1 cellular context compared by ENCODE assay signal in the genomic region with DNA sequence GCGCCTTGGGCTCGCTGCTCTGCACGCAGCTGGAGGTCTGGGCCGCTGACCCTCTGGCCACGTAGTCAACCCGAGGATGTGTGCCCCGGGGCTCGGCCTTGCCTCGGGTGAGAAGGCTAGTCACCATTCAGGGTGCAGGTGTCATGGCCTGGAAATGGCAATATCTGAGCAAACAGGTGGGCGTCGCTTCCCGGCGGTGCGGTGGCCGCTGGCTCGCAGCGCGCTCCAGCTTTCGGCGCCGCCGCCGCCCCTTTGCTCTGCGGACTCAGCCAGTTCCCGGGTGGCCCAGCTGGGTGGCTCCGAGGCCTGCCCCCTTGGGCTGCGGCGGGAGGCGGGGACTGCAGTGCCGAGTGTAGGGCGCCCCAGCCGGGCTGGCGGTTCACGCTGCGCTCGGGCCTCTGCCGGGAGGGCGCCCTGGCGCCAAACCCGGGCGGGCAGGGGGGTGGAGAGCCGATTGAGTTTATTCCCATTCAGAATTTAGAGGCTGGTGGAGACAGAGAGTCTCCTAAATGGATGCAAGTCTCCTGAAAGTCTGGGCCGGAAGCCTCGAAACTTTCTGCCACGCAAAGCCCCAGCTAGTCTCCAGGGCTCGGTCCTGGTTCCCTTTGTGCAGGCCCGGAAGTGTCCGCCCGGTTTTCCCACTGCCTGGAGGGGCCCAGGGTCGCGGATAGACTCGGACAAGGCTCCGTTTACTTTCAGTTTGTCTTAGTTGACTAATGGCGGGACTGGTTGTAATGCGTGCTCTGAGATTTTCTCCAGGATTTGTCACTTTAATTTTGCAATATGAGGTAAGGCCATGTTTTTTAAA.
TF ChIP-seq lines count a peak whose summit lies in the region.

No MANE protein-coding gene starts in this region.

TF ChIP-seq in HepG2, 621 proteins besides CTCF, POLR2A, EP300 and RAD21 (continued from another document and continues in another):
- TF ChIP-seq TSC22D2 (CRISPR knock-in tag; IDR thresholded peaks at IDR 0.05; ENCODE audit: borderline replicate concordance) (no peak), MTA1 (CRISPR knock-in tag; IDR thresholded peaks at IDR 0.05; ENCODE audit: borderline replicate concordance) (peak; percentile 58; the same call in 1 of the 2 replicates), ZNF772 (CRISPR knock-in tag; IDR thresholded peaks at IDR 0.05) (no peak; the same call in 1 of the 2 replicates), ZC3H4 (CRISPR knock-in tag; IDR thresholded peaks at IDR 0.05; ENCODE audit: borderline replicate concordance) (no peak), ZNF792 (CRISPR knock-in tag; IDR thresholded peaks at IDR 0.05) (0 out of 2 replicates have a peak, but pooled peaks have one; percentile 5), NFIB (CRISPR knock-in tag; IDR thresholded peaks at IDR 0.05; ENCODE audit: borderline replicate concordance) (no peak), ERF (CRISPR knock-in tag; IDR thresholded peaks at IDR 0.05) (no peak), EED (CRISPR knock-in tag; IDR thresholded peaks at IDR 0.05) (peak; percentile 90; the same call in 1 of the 2 replicates), EZH2 (conservative IDR thresholded peaks at IDR 0.05; ENCODE audit: low read depth, low read length) (no peak), CENPX (CRISPR knock-in tag; IDR thresholded peaks at IDR 0.05) (no peak), ZNF101 (CRISPR knock-in tag; IDR thresholded peaks at IDR 0.05; ENCODE audit: borderline replicate concordance, low read depth) (peak; percentile 75; the same call in 1 of the 2 replicates), ZNF343 (CRISPR knock-in tag; IDR thresholded peaks at IDR 0.05) (peak; percentile 71; the same call in 1 of the 2 replicates), SAFB2 (CRISPR knock-in tag; IDR thresholded peaks at IDR 0.05; ENCODE audit: borderline replicate concordance, low read depth) (peak; percentile 44; the same call in 1 of the 2 replicates), FOXO1 (CRISPR knock-in tag; IDR thresholded peaks at IDR 0.05) (no peak), SALL2 (CRISPR knock-in tag; IDR thresholded peaks at IDR 0.05) (peak; percentile 30; the same call in 1 of the 2 replicates), ZNF282 (IDR thresholded peaks at IDR 0.05; ENCODE audit: partially characterized antibody) (no peak), ZBTB21 (CRISPR knock-in tag; IDR thresholded peaks at IDR 0.05) (no peak), KDM4B (CRISPR knock-in tag; IDR thresholded peaks at IDR 0.05) (no peak), FOXC1 (CRISPR knock-in tag; IDR thresholded peaks at IDR 0.05; ENCODE audit: borderline replicate concordance) (peak; percentile 78; the same call in 1 of the 2 replicates), HNF4G (IDR thresholded peaks at IDR 0.05; ENCODE audit: borderline replicate concordance, low read depth, low read length) (no peak), HNF4G (CRISPR knock-in tag; IDR thresholded peaks at IDR 0.05; ENCODE audit: borderline replicate concordance, low read depth) (no peak), ZNF652 (CRISPR knock-in tag; IDR thresholded peaks at IDR 0.05; ENCODE audit: borderline replicate concordance, low read depth) (no peak), ZBTB20 (CRISPR knock-in tag; IDR thresholded peaks at IDR 0.05; ENCODE audit: borderline replicate concordance, low read depth) (no peak), GTF3A (CRISPR knock-in tag; conservative IDR thresholded peaks at IDR 0.05) (no peak), TCF7L2 (IDR thresholded peaks at IDR 0.05; ENCODE audit: low read depth, low read length) (no peak), ZNF782 (CRISPR knock-in tag; IDR thresholded peaks at IDR 0.05; ENCODE audit: borderline replicate concordance) (peak; percentile 73; the same call in 1 of the 2 replicates), ZNF878 (CRISPR knock-in tag; IDR thresholded peaks at IDR 0.05) (0 out of 2 replicates have a peak, but pooled peaks have one; percentile 23), RELA (CRISPR knock-in tag; IDR thresholded peaks at IDR 0.05) (no peak), ZNF569 (CRISPR knock-in tag; IDR thresholded peaks at IDR 0.05; ENCODE audit: borderline replicate concordance) (no peak), NAIF1 (CRISPR knock-in tag; IDR thresholded peaks at IDR 0.05; ENCODE audit: borderline replicate concordance) (no peak), SP5 (CRISPR knock-in tag; IDR thresholded peaks at IDR 0.05; ENCODE audit: borderline replicate concordance, low read depth) (no peak), ZNF260 (CRISPR knock-in tag; IDR thresholded peaks at IDR 0.05; ENCODE audit: borderline replicate concordance, low read depth) (no peak), RNF2 (conservative IDR thresholded peaks at IDR 0.05; ENCODE audit: low read depth) (no peak), XBP1 (CRISPR knock-in tag; IDR thresholded peaks at IDR 0.05) (no peak), ZBTB3 (CRISPR knock-in tag; IDR thresholded peaks at IDR 0.05; ENCODE audit: borderline replicate concordance, low read depth) (no peak), ZC3H13 (CRISPR knock-in tag; IDR thresholded peaks at IDR 0.05) (no peak), PAX8 (CRISPR knock-in tag; IDR thresholded peaks at IDR 0.05; ENCODE audit: borderline replicate concordance) (no peak), YY1 (IDR thresholded peaks at IDR 0.05; ENCODE audit: insufficient read depth, insufficient replicate concordance, low read depth, low read length) (peak; percentile 21), ZNF567 (CRISPR knock-in tag; IDR thresholded peaks at IDR 0.05; ENCODE audit: borderline replicate concordance) (0 out of 2 replicates have a peak, but pooled peaks have one; percentile 38)
- TF ChIP-seq, protein P1, sequence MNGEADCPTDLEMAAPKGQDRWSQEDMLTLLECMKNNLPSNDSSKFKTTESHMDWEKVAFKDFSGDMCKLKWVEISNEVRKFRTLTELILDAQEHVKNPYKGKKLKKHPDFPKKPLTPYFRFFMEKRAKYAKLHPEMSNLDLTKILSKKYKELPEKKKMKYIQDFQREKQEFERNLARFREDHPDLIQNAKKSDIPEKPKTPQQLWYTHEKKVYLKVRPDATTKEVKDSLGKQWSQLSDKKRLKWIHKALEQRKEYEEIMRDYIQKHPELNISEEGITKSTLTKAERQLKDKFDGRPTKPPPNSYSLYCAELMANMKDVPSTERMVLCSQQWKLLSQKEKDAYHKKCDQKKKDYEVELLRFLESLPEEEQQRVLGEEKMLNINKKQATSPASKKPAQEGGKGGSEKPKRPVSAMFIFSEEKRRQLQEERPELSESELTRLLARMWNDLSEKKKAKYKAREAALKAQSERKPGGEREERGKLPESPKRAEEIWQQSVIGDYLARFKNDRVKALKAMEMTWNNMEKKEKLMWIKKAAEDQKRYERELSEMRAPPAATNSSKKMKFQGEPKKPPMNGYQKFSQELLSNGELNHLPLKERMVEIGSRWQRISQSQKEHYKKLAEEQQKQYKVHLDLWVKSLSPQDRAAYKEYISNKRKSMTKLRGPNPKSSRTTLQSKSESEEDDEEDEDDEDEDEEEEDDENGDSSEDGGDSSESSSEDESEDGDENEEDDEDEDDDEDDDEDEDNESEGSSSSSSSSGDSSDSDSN (CRISPR knock-in tag; IDR thresholded peaks at IDR 0.05) = peak; percentile 97
- TF ChIP-seq, protein P2, sequence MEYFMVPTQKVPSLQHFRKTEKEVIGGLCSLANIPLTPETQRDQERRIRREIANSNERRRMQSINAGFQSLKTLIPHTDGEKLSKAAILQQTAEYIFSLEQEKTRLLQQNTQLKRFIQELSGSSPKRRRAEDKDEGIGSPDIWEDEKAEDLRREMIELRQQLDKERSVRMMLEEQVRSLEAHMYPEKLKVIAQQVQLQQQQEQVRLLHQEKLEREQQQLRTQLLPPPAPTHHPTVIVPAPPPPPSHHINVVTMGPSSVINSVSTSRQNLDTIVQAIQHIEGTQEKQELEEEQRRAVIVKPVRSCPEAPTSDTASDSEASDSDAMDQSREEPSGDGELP (IDR thresholded peaks at IDR 0.05; ENCODE audit: borderline replicate concordance, low read depth) = peak; percentile 62; the same call in 1 of the 2 replicates
- TF ChIP-seq, protein P3, sequence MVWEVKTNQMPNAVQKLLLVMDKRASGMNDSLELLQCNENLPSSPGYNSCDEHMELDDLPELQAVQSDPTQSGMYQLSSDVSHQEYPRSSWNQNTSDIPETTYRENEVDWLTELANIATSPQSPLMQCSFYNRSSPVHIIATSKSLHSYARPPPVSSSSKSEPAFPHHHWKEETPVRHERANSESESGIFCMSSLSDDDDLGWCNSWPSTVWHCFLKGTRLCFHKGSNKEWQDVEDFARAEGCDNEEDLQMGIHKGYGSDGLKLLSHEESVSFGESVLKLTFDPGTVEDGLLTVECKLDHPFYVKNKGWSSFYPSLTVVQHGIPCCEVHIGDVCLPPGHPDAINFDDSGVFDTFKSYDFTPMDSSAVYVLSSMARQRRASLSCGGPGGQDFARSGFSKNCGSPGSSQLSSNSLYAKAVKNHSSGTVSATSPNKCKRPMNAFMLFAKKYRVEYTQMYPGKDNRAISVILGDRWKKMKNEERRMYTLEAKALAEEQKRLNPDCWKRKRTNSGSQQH (CRISPR knock-in tag; IDR thresholded peaks at IDR 0.05; ENCODE audit: low read depth) = no peak
- TF ChIP-seq, protein P4, sequence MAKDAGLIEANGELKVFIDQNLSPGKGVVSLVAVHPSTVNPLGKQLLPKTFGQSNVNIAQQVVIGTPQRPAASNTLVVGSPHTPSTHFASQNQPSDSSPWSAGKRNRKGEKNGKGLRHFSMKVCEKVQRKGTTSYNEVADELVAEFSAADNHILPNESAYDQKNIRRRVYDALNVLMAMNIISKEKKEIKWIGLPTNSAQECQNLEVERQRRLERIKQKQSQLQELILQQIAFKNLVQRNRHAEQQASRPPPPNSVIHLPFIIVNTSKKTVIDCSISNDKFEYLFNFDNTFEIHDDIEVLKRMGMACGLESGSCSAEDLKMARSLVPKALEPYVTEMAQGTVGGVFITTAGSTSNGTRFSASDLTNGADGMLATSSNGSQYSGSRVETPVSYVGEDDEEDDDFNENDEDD (CRISPR knock-in tag; IDR thresholded peaks at IDR 0.05; ENCODE audit: borderline replicate concordance) = peak; percentile 69
- TF ChIP-seq, protein P5, sequence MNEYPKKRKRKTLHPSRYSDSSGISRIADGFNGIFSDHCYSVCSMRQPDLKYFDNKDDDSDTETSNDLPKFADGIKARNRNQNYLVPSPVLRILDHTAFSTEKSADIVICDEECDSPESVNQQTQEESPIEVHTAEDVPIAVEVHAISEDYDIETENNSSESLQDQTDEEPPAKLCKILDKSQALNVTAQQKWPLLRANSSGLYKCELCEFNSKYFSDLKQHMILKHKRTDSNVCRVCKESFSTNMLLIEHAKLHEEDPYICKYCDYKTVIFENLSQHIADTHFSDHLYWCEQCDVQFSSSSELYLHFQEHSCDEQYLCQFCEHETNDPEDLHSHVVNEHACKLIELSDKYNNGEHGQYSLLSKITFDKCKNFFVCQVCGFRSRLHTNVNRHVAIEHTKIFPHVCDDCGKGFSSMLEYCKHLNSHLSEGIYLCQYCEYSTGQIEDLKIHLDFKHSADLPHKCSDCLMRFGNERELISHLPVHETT (CRISPR knock-in tag; conservative IDR thresholded peaks at IDR 0.05) = no peak
- TF ChIP-seq, protein P6, sequence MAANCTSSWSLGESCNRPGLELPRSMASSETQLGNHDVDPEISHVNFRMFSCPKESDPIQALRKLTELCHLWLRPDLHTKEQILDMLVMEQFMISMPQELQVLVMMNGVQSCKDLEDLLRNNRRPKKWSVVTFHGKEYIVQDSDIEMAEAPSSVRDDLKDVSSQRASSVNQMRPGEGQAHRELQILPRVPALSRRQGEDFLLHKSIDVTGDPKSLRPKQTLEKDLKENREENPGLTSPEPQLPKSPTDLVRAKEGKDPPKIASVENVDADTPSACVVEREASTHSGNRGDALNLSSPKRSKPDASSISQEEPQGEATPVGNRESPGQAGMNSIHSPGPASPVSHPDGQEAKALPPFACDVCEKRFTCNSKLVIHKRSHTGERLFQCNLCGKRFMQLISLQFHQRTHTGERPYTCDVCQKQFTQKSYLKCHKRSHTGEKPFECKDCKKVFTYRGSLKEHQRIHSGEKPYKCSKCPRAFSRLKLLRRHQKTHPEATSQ (CRISPR knock-in tag; IDR thresholded peaks at IDR 0.05; ENCODE audit: borderline replicate concordance) = peak; percentile 27; the same call in 1 of the 2 replicates
- TF ChIP-seq, protein P7, sequence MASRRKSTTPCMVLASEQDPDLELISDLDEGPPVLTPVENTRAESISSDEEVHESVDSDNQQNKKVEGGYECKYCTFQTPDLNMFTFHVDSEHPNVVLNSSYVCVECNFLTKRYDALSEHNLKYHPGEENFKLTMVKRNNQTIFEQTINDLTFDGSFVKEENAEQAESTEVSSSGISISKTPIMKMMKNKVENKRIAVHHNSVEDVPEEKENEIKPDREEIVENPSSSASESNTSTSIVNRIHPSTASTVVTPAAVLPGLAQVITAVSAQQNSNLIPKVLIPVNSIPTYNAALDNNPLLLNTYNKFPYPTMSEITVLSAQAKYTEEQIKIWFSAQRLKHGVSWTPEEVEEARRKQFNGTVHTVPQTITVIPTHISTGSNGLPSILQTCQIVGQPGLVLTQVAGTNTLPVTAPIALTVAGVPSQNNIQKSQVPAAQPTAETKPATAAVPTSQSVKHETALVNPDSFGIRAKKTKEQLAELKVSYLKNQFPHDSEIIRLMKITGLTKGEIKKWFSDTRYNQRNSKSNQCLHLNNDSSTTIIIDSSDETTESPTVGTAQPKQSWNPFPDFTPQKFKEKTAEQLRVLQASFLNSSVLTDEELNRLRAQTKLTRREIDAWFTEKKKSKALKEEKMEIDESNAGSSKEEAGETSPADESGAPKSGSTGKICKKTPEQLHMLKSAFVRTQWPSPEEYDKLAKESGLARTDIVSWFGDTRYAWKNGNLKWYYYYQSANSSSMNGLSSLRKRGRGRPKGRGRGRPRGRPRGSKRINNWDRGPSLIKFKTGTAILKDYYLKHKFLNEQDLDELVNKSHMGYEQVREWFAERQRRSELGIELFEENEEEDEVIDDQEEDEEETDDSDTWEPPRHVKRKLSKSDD (CRISPR knock-in tag; IDR thresholded peaks at IDR 0.05; ENCODE audit: low read depth) = 0 out of 2 replicates have a peak, but pooled peaks have one; percentile 55
- TF ChIP-seq, protein P8, sequence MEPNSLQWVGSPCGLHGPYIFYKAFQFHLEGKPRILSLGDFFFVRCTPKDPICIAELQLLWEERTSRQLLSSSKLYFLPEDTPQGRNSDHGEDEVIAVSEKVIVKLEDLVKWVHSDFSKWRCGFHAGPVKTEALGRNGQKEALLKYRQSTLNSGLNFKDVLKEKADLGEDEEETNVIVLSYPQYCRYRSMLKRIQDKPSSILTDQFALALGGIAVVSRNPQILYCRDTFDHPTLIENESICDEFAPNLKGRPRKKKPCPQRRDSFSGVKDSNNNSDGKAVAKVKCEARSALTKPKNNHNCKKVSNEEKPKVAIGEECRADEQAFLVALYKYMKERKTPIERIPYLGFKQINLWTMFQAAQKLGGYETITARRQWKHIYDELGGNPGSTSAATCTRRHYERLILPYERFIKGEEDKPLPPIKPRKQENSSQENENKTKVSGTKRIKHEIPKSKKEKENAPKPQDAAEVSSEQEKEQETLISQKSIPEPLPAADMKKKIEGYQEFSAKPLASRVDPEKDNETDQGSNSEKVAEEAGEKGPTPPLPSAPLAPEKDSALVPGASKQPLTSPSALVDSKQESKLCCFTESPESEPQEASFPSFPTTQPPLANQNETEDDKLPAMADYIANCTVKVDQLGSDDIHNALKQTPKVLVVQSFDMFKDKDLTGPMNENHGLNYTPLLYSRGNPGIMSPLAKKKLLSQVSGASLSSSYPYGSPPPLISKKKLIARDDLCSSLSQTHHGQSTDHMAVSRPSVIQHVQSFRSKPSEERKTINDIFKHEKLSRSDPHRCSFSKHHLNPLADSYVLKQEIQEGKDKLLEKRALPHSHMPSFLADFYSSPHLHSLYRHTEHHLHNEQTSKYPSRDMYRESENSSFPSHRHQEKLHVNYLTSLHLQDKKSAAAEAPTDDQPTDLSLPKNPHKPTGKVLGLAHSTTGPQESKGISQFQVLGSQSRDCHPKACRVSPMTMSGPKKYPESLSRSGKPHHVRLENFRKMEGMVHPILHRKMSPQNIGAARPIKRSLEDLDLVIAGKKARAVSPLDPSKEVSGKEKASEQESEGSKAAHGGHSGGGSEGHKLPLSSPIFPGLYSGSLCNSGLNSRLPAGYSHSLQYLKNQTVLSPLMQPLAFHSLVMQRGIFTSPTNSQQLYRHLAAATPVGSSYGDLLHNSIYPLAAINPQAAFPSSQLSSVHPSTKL (CRISPR knock-in tag; IDR thresholded peaks at IDR 0.05) = peak; percentile 7; the same call in 1 of the 2 replicates
